ENCODE assay signal across 8 cellular contexts in genomic region chr2:46187112-46187618, GRCh38.
DNase-seq lines count a peak whose midpoint lies in the region; ATAC-seq and TF ChIP-seq lines count a peak whose summit lies in the region.

No MANE protein-coding gene starts in this region.

- POLR2A ChIA-PET in activated CD4-positive, alpha-beta memory T cell treated with anti-CD3 and anti-CD28 coated beads for 36 hours (lab: Charles Lee) = interaction anchor here (0.6 to 1.4 kb wide), 2 partner anchors 18 to 42 kb away, joined by 3 to 4 read pairs; no protein-coding TSS in a partner anchor
- POLR2A ChIA-PET in PC-9 (lab: Charles Lee; ENCODE audit: unreplicated experiment) = no interaction called here

- no peak overlapping the region for H2AFZ ChIP-seq in PC-9

- peak overlapping the region; percentile 57 to 89 (median 76) for H3K27ac ChIP-seq in heart right ventricle
- H3K27ac ChIP-seq in PC-9 = no peak overlapping the region

- no peak overlapping the region for H3K4me3 Mint-ChIP-seq in activated CD4-positive, alpha-beta memory T cell treated with anti-CD3 and anti-CD28 coated beads for 36 hours

- peak overlapping the region; percentile 84 for H3K27ac Mint-ChIP-seq in activated CD4-positive, alpha-beta memory T cell treated with anti-CD3 and anti-CD28 coated beads for 36 hours

- intact Hi-C loops in Right ventricle myocardium inferior (cut with DNase I) = no loop called here
- intact Hi-C loops in cardiac septum (cut with DNase I) = loop anchor here (10.0 kb wide), 1 partner anchor 92 kb away; no protein-coding TSS in a partner anchor
- intact Hi-C loops in activated CD4-positive, alpha-beta memory T cell treated with anti-CD3 and anti-CD28 coated beads for 36 hours (cut with micrococcal nuclease) = loop anchor here (1.0 to 5.0 kb wide), 4 partner anchors 42 to 175 kb away; partner anchors contain the start of gene EPAS1
- intact Hi-C loops in heart right ventricle (cut with DNase I) = loop anchor here in 1 of 10 donors (10.0 kb wide), 1 partner anchor 88 kb away; no protein-coding TSS in a partner anchor
- intact Hi-C loops in PC-9 (cut with micrococcal nuclease; ENCODE audit: unreplicated experiment) = no loop called here

- ATAC-seq in Right ventricle myocardium inferior (peak; percentile 44), HG03066 (IDR thresholded peaks at IDR 0.05; ENCODE audit: low read depth, unreplicated experiment) (peak; percentile 97), heart right ventricle (peak in 7 of 8 donors; percentile 40 to 75 (median 61))

- H3K4me1 ChIP-seq in heart right ventricle (peaks cover 0 to 31% (median 20%) of the 10 kb centered on the region in 9 donors), PC-9 (replicated peaks; ENCODE audit: insufficient read depth) (no peaks in the 10 kb centered on the region)

- BruUV-seq in PC-9 (replicated peaks; lab: Mats Ljungman, UMichigan) = no TSS peak

- H3K27me3 ChIP-seq in heart right ventricle (no peaks in the 10 kb centered on the region), PC-9 (ENCODE audit: insufficient read depth, low read depth) (no peaks in the 10 kb centered on the region)

- no peaks in the 10 kb centered on the region for H3K27me3 Mint-ChIP-seq in activated CD4-positive, alpha-beta memory T cell treated with anti-CD3 and anti-CD28 coated beads for 36 hours

- H3F3A ChIP-seq in PC-9 (ENCODE audit: insufficient read depth, low read depth) = no peaks in the 10 kb centered on the region

- H3K4me3 ChIP-seq in heart right ventricle (peak overlapping the region in 7 of 10 donors; percentile 13 to 39 (median 27)), PC-9 (no peak overlapping the region)

- TF ChIP-seq CTCF in heart right ventricle (IDR thresholded peaks at IDR 0.05) (no peak), PC-9 (conservative IDR thresholded peaks at IDR 0.05) (no peak)

- no peaks in the 10 kb centered on the region for H4K20me1 ChIP-seq in PC-9 (ENCODE audit: insufficient read depth)

- no peak overlapping the region for H3K4me2 ChIP-seq in PC-9

- no peaks in the 10 kb centered on the region for H3K79me2 ChIP-seq in PC-9 (ENCODE audit: low read depth)

- H3K9me3 ChIP-seq in heart right ventricle (no peaks in the 10 kb centered on the region), PC-9 (ENCODE audit: insufficient read depth, low read depth) (no peaks in the 10 kb centered on the region)

- DNase-seq in Right ventricle myocardium inferior (ENCODE audit: missing footprints) = peak; percentile 66
- no peak for DNase-seq in cardiac septum (ENCODE audit: low spot score)
- peak; percentile 67 for DNase-seq in activated CD4-positive, alpha-beta memory T cell treated with anti-CD3 and anti-CD28 coated beads for 36 hours
- peak in 1 of 2 donors; percentile 52 for DNase-seq in heart right ventricle
- peak in 2 of 3 experiments; percentile 16 to 28 for DNase-seq in stimulated activated CD4-positive, alpha-beta T cell treated with anti-CD3 and anti-CD28 coated beads, TNF-alpha, amount 100 ng/mL, for 24 hours (ENCODE audit: low read depth in 3 of 3)
- no peak for DNase-seq in UCSD-AML1 (lab: John Stamatoyannopoulos, UW; ENCODE audit: unreplicated experiment)
- no peak for DNase-seq in PC-9

- H3K4me1 Mint-ChIP-seq in activated CD4-positive, alpha-beta memory T cell treated with anti-CD3 and anti-CD28 coated beads for 36 hours (ENCODE audit: low read depth) = peaks cover 13% of the 10 kb centered on the region

- no peaks in the 10 kb centered on the region for H3K36me3 Mint-ChIP-seq in activated CD4-positive, alpha-beta memory T cell treated with anti-CD3 and anti-CD28 coated beads for 36 hours

- WGBS in heart right ventricle, 2 donors = 37 to 60% methylated on average over 6 of the region's 6 CpGs

- H3K9me3 Mint-ChIP-seq in activated CD4-positive, alpha-beta memory T cell treated with anti-CD3 and anti-CD28 coated beads for 36 hours = no peaks in the 10 kb centered on the region

- no peaks in the 10 kb centered on the region for H3K9me2 ChIP-seq in PC-9 (ENCODE audit: insufficient read depth)

- CTCF ChIA-PET in activated CD4-positive, alpha-beta memory T cell treated with anti-CD3 and anti-CD28 coated beads for 36 hours (lab: Charles Lee) = interaction anchor here (0.6 to 2.0 kb wide), 4 partner anchors 43 to 190 kb away, joined by 3 to 6 read pairs (median 4); partner anchors contain the start of gene EPAS1
- CTCF ChIA-PET in PC-9 (lab: Charles Lee) = no interaction called here

- H3K36me3 ChIP-seq in heart right ventricle (peaks cover 0 to 17% (median 0%) of the 10 kb centered on the region in 9 donors), PC-9 (ENCODE audit: low read depth) (no peaks in the 10 kb centered on the region)

Comparison
In these comparisons a context has a peak if more than half of its experiments do, and no peak if none do; other contexts are left out.
1. DNase-seq: peak in Right ventricle myocardium inferior (single experiment), activated CD4-positive, alpha-beta memory T cell treated with anti-CD3 and anti-CD28 coated beads for 36 hours (single experiment) and stimulated activated CD4-positive, alpha-beta T cell treated with anti-CD3 and anti-CD28 coated beads, TNF-alpha, amount 100 ng/mL, for 24 hours (2 of 3); none in cardiac septum (single experiment), UCSD-AML1 (single experiment) and PC-9 (0 of 2).
2. intact Hi-C loops: an anchor here in cardiac septum (10.0 kb wide) and activated CD4-positive, alpha-beta memory T cell treated with anti-CD3 and anti-CD28 coated beads for 36 hours (1.0 to 5.0 kb wide); none called in Right ventricle myocardium inferior and PC-9.
3. ATAC-seq: peak in every context shown above with its lines; median percentile 97 in HG03066; 61 in heart right ventricle; 44 in Right ventricle myocardium inferior.